ENCODE assay signal across 9 cellular contexts in the genomic region with DNA sequence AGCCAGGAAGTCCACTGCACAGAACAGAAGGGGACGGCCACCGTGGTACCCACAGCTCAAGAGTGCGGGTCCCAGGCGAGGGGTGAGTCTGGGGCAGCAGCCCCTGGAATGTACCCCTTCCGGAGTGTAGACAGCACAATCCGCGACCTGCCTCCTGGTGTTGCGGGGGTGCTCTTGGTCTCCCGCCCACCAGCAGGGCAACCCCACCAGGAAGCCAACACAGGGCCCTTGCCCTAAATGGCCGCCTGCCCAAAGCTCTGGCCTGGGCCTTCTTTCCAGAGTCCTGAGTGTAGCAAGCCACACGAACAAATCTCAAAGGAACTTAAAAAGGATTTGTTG. TPM values are rescaled to one million over a fixed set of nuclear protein-coding genes. Genes with fewer than 3 reads are reported as not detected.
A peak's percentile ranks its signal among the peaks of the same experiment; 100 is the strongest.
DNase-seq lines count a peak whose midpoint lies in the region; FAIRE-seq and TF ChIP-seq lines count a peak whose summit lies in the region.
"Had no signal": no experiment of that assay in that cellular context is flagged by ENCODE, and none has a peak within 500 bp of the region (broad histone marks: within the 10 kb centered on the region; RNA-seq: fewer than 3 reads in every experiment).

No MANE protein-coding gene starts in this region.

- H3K36me3 Mint-ChIP-seq in CD4-positive, alpha-beta memory T cell = peaks cover 0 to 2% of the 10 kb centered on the region in 2 donors

- POLR2A ChIA-PET in CD4-positive, alpha-beta memory T cell (lab: Charles Lee; ENCODE audit: partially characterized antibody) = interaction anchor here (0.9 to 1.1 kb wide), 3 partner anchors 7 to 11 kb away, joined by 3 to 4 read pairs (median 3); no protein-coding TSS in a partner anchor

- intact Hi-C loops in CD4-positive, alpha-beta memory T cell (cut with micrococcal nuclease) = no loop called here
- intact Hi-C loops in dorsolateral prefrontal cortex (cut with DNase I) = no loop called here

- no peaks in the 10 kb centered on the region for H3K36me3 ChIP-seq in CD4-positive, alpha-beta memory T cell (ENCODE audit: insufficient read depth, low read length)
- peaks cover 18% of the 10 kb centered on the region for H3K36me3 ChIP-seq in neutrophil

- no peaks in the 10 kb centered on the region for H3K9me3 Mint-ChIP-seq in CD4-positive, alpha-beta memory T cell

- H3K27me3 Mint-ChIP-seq in CD4-positive, alpha-beta memory T cell = no peaks in the 10 kb centered on the region

- no peak overlapping the region for H3K27ac ChIP-seq in CD4-positive, alpha-beta memory T cell (ENCODE audit: low read depth, low read length)
- H3K27ac ChIP-seq in dorsolateral prefrontal cortex (peak overlapping the region in 54 of 59 donors; percentile 18 to 85 (median 72)), neutrophil (peak overlapping the region; percentile 97)

- peaks cover 17% of the 10 kb centered on the region for H3K4me1 ChIP-seq in CD4-positive, alpha-beta memory T cell (ENCODE audit: insufficient read depth, low read length)
- peaks cover 49 to 67% of the 10 kb centered on the region in 2 experiments for H3K4me1 ChIP-seq in neutrophil (ENCODE audit: control insufficient read depth in 1 of 2, insufficient read depth in 1 of 2, low read depth in 1 of 2, low read length in 1 of 2)

- no peaks in the 10 kb centered on the region for H3K27me3 ChIP-seq in CD4-positive, alpha-beta memory T cell (ENCODE audit: insufficient read depth, low read length)
- H3K27me3 ChIP-seq in dorsolateral prefrontal cortex (no peaks in the 10 kb centered on the region), neutrophil (no peaks in the 10 kb centered on the region)

- CTCF ChIA-PET in CD4-positive, alpha-beta memory T cell (lab: Charles Lee; ENCODE audit: partially characterized antibody) = no interaction called here

- H3K4me1 Mint-ChIP-seq in CD4-positive, alpha-beta memory T cell = peaks cover 4 to 26% (median 7%) of the 10 kb centered on the region in 4 donors

- peak overlapping the region; percentile 48 to 74 (median 61) for H3K4me3 Mint-ChIP-seq in CD4-positive, alpha-beta memory T cell

- H3K27ac Mint-ChIP-seq in CD4-positive, alpha-beta memory T cell = peak overlapping the region in 5 of 7 donors; percentile 6 to 38 (median 22)

- TF ChIP-seq CTCF in LNCaP clone FGC (IDR thresholded peaks at IDR 0.05; ENCODE audit: control insufficient read depth, extremely low read depth, insufficient read depth) (no peak), dorsolateral prefrontal cortex (IDR thresholded peaks at IDR 0.05 in 54 of 56, conservative IDR thresholded peaks at IDR 0.05 in 2 of 56; ENCODE audit: low read depth in 1 of 56, partially characterized antibody in 56 of 56) (no peak), neutrophil (IDR thresholded peaks at IDR 0.05) (no peak), D721Med (IDR thresholded peaks at IDR 0.05; ENCODE audit: insufficient read depth, missing control alignments) (no peak)

- no peak overlapping the region for H3K4me3 ChIP-seq in CD4-positive, alpha-beta memory T cell (ENCODE audit: low read length in 2 of 2)
- peak overlapping the region; percentile 51 for H3K4me3 ChIP-seq in LNCaP clone FGC (ENCODE audit: low read depth, low read length)
- peak overlapping the region in 45 of 59 donors; percentile 45 to 78 (median 67) for H3K4me3 ChIP-seq in dorsolateral prefrontal cortex
- peak overlapping the region; percentile 84 to 88 for H3K4me3 ChIP-seq in neutrophil (ENCODE audit: low read depth in 1 of 2, low read length in 1 of 2)

- no peaks in the 10 kb centered on the region for H3K9me3 ChIP-seq in CD4-positive, alpha-beta memory T cell (ENCODE audit: control insufficient read depth in 1 of 2, low read length in 2 of 2)
- H3K9me3 ChIP-seq in neutrophil = no peaks in the 10 kb centered on the region

- no peak for FAIRE-seq in D721Med (lab: Jason Lieb, UNC)

- DNase-seq in CD4-positive, alpha-beta memory T cell = peak in 1 of 5 donors; percentile 8
- no peak for DNase-seq in LNCaP clone FGC (ENCODE audit: low read depth)
- peak in 7 of 10 donors; percentile 13 to 48 (median 36) for DNase-seq in dorsolateral prefrontal cortex
- no peak for DNase-seq in D721Med (ENCODE audit: insufficient read length, low spot score)
- DNase-seq in HK-2 (ENCODE audit: unreplicated experiment) = no peak
- no peak for DNase-seq in DMS153 (lab: John Stamatoyannopoulos, UW)
- DNase-seq in NCI-H82 treated with DMSO at 0.1 percent for 48 hours (lab: John Stamatoyannopoulos, UW; ENCODE audit: unreplicated experiment) = no peak
- DNase-seq: erythroblast had no signal

RNA-seq across cellular contexts. Expression of a gene that starts 1.1 kb away (rescaled TPM):
- 1 to 10 TPM; 8.0 to 9.8 TPM for total RNA-seq in CD4-positive, alpha-beta memory T cell
- polyA plus RNA-seq in CD4-positive, alpha-beta memory T cell = 1 to 10 TPM; 7.4 to 8.5 TPM
- total RNA-seq in dorsolateral prefrontal cortex = 10 to 100 TPM; 13.2 to 83.6 (median 28.1) TPM

Comparison
In these comparisons a context has a peak if more than half of its experiments do, and no peak if none do; other contexts are left out.
1. DNase-seq: peak in dorsolateral prefrontal cortex (7 of 10); none in LNCaP clone FGC (single experiment), D721Med (single experiment), HK-2 (single experiment), DMS153 (single experiment) and NCI-H82 treated with DMSO at 0.1 percent for 48 hours (single experiment).
2. H3K4me3 ChIP-seq: peak in LNCaP clone FGC (single experiment), dorsolateral prefrontal cortex (45 of 59) and neutrophil (2 of 2); none in CD4-positive, alpha-beta memory T cell (0 of 2).